In the genomic region with DNA sequence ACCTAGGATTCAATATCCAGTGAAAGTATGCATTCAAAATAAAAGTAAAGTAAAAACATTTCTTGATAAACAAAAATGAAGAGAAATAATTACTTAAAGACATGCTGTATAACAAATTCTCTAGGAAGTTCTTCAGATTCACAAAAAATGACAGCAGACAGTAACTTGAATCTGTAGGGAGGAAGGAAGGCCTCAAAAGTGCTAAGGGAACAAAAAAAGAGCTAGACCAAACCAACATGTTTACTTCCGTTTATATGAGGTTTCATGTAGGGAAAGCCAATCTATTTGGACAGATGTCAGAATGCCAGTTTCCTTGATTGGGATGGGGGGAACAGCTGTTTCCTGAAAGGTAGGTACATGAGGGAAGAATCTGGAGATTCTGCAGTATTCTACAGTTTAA, we compare ENCODE assay signal across 7 cellular contexts.
DNase-seq lines count a peak whose midpoint lies in the region; FAIRE-seq and TF ChIP-seq lines count a peak whose summit lies in the region.
"Not testable (repeated sequence)": the region's sequence is repeated elsewhere in the genome, so short reads cannot be mapped to it uniquely, and the experiment has no call there.

No MANE protein-coding gene starts in this region.

- intact Hi-C loops in endothelial cell of umbilical vein (cut with micrococcal nuclease) = not testable (repeated sequence)

- H3K9ac ChIP-seq in BLaER1 treated with 17β-estradiol and CSF1 and Interleukin-3, amounts not matched to agents 10 nM and 100 nM; endothelial cell of umbilical vein (replicated peaks; ENCODE audit: extremely low read depth, insufficient read depth, low read length): not testable (repeated sequence)

- not testable (repeated sequence) for H3K9me3 ChIP-seq in BLaER1 treated with 17β-estradiol and CSF1 and Interleukin-3, amounts not matched to agents 10 nM and 100 nM (replicated peaks in 1 of 11); SJSA1 (replicated peaks); endothelial cell of umbilical vein (replicated peaks; ENCODE audit: control insufficient read depth, insufficient read depth, low read length)

- CTCF ChIA-PET in endothelial cell of umbilical vein (lab: Charles Lee) = not testable (repeated sequence)

- FAIRE-seq in GM12891 (lab: Jason Lieb, UNC) = peak; percentile 65
- FAIRE-seq in endothelial cell of umbilical vein (lab: Jason Lieb, UNC) = peak; percentile 35

- not testable (repeated sequence) for H3K79me2 ChIP-seq in endothelial cell of umbilical vein (ENCODE audit: control insufficient read depth, insufficient read depth, low read length)

- H3K4me1 ChIP-seq in BLaER1 treated with 17β-estradiol and CSF1 and Interleukin-3, amounts not matched to agents 10 nM and 100 nM = peaks cover 4 to 30% (median 13%) of the 10 kb centered on the region in 10 experiments; a peak in 17 of 20 replicates
- not testable (repeated sequence) for H3K4me1 ChIP-seq in SJSA1 (replicated peaks); endothelial cell of umbilical vein (ENCODE audit: control insufficient read depth, extremely low read depth, insufficient read depth, low read length)

- POLR2A ChIA-PET in endothelial cell of umbilical vein (lab: Charles Lee) = not testable (repeated sequence)

- H3K4me3 ChIP-seq in BLaER1 treated with 17β-estradiol and CSF1 and Interleukin-3, amounts not matched to agents 10 nM and 100 nM; SJSA1; endothelial cell of umbilical vein (replicated peaks in 1 of 3; ENCODE audit: insufficient read depth in 1 of 3, low read depth in 1 of 3, low read length in 3 of 3): not testable (repeated sequence)

- peak; percentile 8 for DNase-seq in Ammon's horn (ENCODE audit: low spot score)
- not testable (repeated sequence) for DNase-seq in GM12891 (ENCODE audit: insufficient read length, low spot score); endothelial cell of umbilical vein (ENCODE audit: low read depth, low spot score)
- peak; percentile 45 for DNase-seq in NAMALWA (ENCODE audit: low spot score)
- peak in 1 of 2 experiments; percentile 59 for DNase-seq in SJSA1 (ENCODE audit: low read depth in 1 of 2, low spot score in 2 of 2)
- peak; percentile 7 for DNase-seq in medulla oblongata (ENCODE audit: extremely low spot score)

- not testable (repeated sequence) for TF ChIP-seq CTCF in endothelial cell of umbilical vein (IDR thresholded peaks at IDR 0.05; ENCODE audit: extremely low read depth in 1 of 2, insufficient read depth in 1 of 2, low read depth in 1 of 2, low read length in 2 of 2)

- dilution Hi-C loops in endothelial cell of umbilical vein (cut with MboI; ENCODE audit: extremely low pct_ligation_motif_present, low sequenced_read_pairs) = not testable (repeated sequence)

- BruUV-seq in endothelial cell of umbilical vein (replicated peaks; lab: Mats Ljungman, UMichigan) = not testable (repeated sequence)

- H3K27me3 ChIP-seq in BLaER1 treated with 17β-estradiol and CSF1 and Interleukin-3, amounts not matched to agents 10 nM and 100 nM; SJSA1 (replicated peaks); endothelial cell of umbilical vein (ENCODE audit: control insufficient read depth in 2 of 2, insufficient read depth in 2 of 2, low read length in 2 of 2): not testable (repeated sequence)

- not testable (repeated sequence) for H4K20me1 ChIP-seq in BLaER1 treated with 17β-estradiol and CSF1 and Interleukin-3, amounts not matched to agents 10 nM and 100 nM; endothelial cell of umbilical vein (replicated peaks; ENCODE audit: control insufficient read depth, extremely low read depth, insufficient read depth, low read length)

- not testable (repeated sequence) for H3K27ac ChIP-seq in BLaER1 treated with 17β-estradiol and CSF1 and Interleukin-3, amounts not matched to agents 10 nM and 100 nM; endothelial cell of umbilical vein (ENCODE audit: insufficient read depth, low read depth, low read length)
- H3K27ac ChIP-seq in SJSA1 = peak overlapping the region; percentile 67

- H3K4me2 ChIP-seq in BLaER1 treated with 17β-estradiol and CSF1 and Interleukin-3, amounts not matched to agents 10 nM and 100 nM = peak overlapping the region in 6 of 11 experiments; percentile 18 to 59 (median 38); a peak in 11 of 22 replicates
- H3K4me2 ChIP-seq in endothelial cell of umbilical vein (ENCODE audit: insufficient read depth, low read length) = not testable (repeated sequence)

- not testable (repeated sequence) for H3K36me3 ChIP-seq in BLaER1 treated with 17β-estradiol and CSF1 and Interleukin-3, amounts not matched to agents 10 nM and 100 nM; SJSA1; endothelial cell of umbilical vein (ENCODE audit: control insufficient read depth in 2 of 2, extremely low read depth in 1 of 2, insufficient read depth in 2 of 2, low read length in 2 of 2)

- not testable (repeated sequence) for H2AFZ ChIP-seq in endothelial cell of umbilical vein (ENCODE audit: low read depth, low read length)

- not testable (repeated sequence) for H3K9me1 ChIP-seq in endothelial cell of umbilical vein (replicated peaks; ENCODE audit: control insufficient read depth, extremely low read depth, insufficient read depth, low read length)

- TF ChIP-seq POLR2A in GM12891 (IDR thresholded peaks at IDR 0.05; ENCODE audit: low read depth, low read length); endothelial cell of umbilical vein (IDR thresholded peaks at IDR 0.05; ENCODE audit: low read depth, low read length): not testable (repeated sequence)
